In the genomic region with DNA sequence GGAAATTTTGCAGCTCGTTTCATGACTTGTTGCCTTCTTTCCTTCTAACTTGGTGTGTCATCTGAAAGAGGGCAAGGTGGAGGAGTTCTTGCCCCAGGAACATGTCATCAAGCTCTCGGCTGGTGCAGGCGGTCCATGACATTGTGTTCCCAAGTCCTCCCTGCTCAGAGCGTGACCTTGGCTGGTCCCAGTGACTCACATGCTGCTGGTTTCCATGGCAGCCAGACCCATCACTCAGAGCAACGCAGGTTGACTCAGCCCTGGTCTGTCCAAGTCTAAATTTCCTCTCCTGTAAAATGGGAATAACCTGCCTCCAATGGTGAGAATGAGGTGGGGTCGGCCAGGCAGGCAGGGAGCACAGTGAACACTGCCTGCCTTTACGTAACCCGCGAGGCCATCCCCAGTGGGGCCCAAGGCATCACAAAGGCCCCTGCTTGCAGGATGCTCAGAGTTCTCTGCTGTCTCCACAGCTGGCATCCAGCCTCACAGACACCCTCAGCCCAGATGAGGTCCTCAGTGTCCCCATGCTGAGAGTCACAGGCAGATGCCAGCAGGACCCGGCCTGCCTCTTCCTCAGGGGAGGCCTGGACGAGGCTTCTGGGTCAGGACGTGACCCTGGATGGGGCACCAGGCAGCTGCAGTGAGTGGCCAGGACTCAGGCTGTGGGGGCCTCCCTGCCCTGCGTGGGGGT, we compare ENCODE assay signal across 11 cellular contexts.
DNase-seq lines count a peak whose midpoint lies in the region; ATAC-seq, FAIRE-seq and TF ChIP-seq lines count a peak whose summit lies in the region.
"Had no signal": no experiment of that assay in that cellular context is flagged by ENCODE, and none has a peak within 500 bp of the region (broad histone marks: within the 10 kb centered on the region; RNA-seq: fewer than 3 reads in every experiment).

No MANE protein-coding gene starts in this region.

- H3K9ac ChIP-seq in K562 (ENCODE audit: insufficient read depth in 1 of 2, low read depth in 2 of 2, low read length in 2 of 2), result no peak overlapping the region

- H2AFZ ChIP-seq in K562 (ENCODE audit: low read depth, low read length) (no peak overlapping the region), hepatocyte (no peak overlapping the region)

- intact Hi-C loops in Right ventricle myocardium inferior (cut with DNase I), result no loop called here
- intact Hi-C loops in K562 (cut with micrococcal nuclease), result no loop called here

- no peak overlapping the region for H3K4me2 ChIP-seq in K562 (ENCODE audit: insufficient read depth, low read length)
- H3K4me2 ChIP-seq in hepatocyte, result no peak overlapping the region
- H3K4me2 ChIP-seq: smooth muscle cell had no signal

- ATAC-seq in Right ventricle myocardium inferior (no peak), K562 (no peak), HG02840 (IDR thresholded peaks at IDR 0.05; ENCODE audit: low FRiP score, unreplicated experiment) (no peak)

- H3K27ac ChIP-seq in right atrium auricular region (no peak overlapping the region), K562 (ENCODE audit: extremely low read depth, low read depth, low read length) (no peak overlapping the region), hepatocyte (no peak overlapping the region), SJCRH30 (no peak overlapping the region)
- H3K27ac ChIP-seq: colonic mucosa had no signal

- no peaks in the 10 kb centered on the region for H4K20me1 ChIP-seq in K562 (replicated peaks; ENCODE audit: control insufficient read depth, insufficient read depth, low read length)
- H4K20me1 ChIP-seq in hepatocyte (ENCODE audit: insufficient read depth, poor library complexity, severe bottlenecking), result no peaks in the 10 kb centered on the region

- TF ChIP-seq POLR2A in K562 (conservative IDR thresholded peaks at IDR 0.05), result no peak

- in situ Hi-C loops in K562 (cut with MboI), result no loop called here

- H3K9me3 ChIP-seq in right atrium auricular region (no peaks in the 10 kb centered on the region), K562 (replicated peaks; ENCODE audit: control insufficient read depth, insufficient read depth, low read depth, low read length) (no peaks in the 10 kb centered on the region), hepatocyte (ENCODE audit: low read depth) (no peaks in the 10 kb centered on the region), SJCRH30 (replicated peaks) (no peaks in the 10 kb centered on the region)
- H3K9me3 ChIP-seq: colonic mucosa had no signal

- no peaks in the 10 kb centered on the region for H3K4me1 ChIP-seq in right atrium auricular region
- no peaks in the 10 kb centered on the region for H3K4me1 ChIP-seq in K562 (replicated peaks in 1 of 2; ENCODE audit: control insufficient read depth in 2 of 2, insufficient read depth in 2 of 2, low read length in 2 of 2)
- H3K4me1 ChIP-seq in hepatocyte (ENCODE audit: insufficient read depth), result peaks cover 7% of the 10 kb centered on the region
- H3K4me1 ChIP-seq in SJCRH30, result no peaks in the 10 kb centered on the region
- H3K4me1 ChIP-seq: colonic mucosa had no signal

- TF ChIP-seq RAD21 in K562 (CRISPR knock-in tag; conservative IDR thresholded peaks at IDR 0.05 in 1 of 2, IDR thresholded peaks at IDR 0.05 in 1 of 2), result no peak

- TF ChIP-seq CTCF in right atrium auricular region (IDR thresholded peaks at IDR 0.05), result no peak
- TF ChIP-seq CTCF in K562 (IDR thresholded peaks at IDR 0.05 in 2 of 3, conservative IDR thresholded peaks at IDR 0.05 in 1 of 3; ENCODE audit: insufficient read depth in 2 of 3, low read depth in 1 of 3, low read length in 3 of 3), result no peak
- TF ChIP-seq CTCF in hepatocyte (IDR thresholded peaks at IDR 0.05; ENCODE audit: poor library complexity), result no peak

- 0% methylated on average over 11 of the region's 13 CpGs for WGBS in K562 (ENCODE audit: insufficient coverage, low coverage, missing lambda C conversion rate)
- 85% methylated on average over 13 of the region's 13 CpGs for WGBS in hepatocyte (ENCODE audit: low lambda C conversion rate, missing lambda C conversion rate)

- H3K36me3 ChIP-seq in right atrium auricular region, result no peaks in the 10 kb centered on the region
- no peaks in the 10 kb centered on the region for H3K36me3 ChIP-seq in K562 (ENCODE audit: control insufficient read depth, insufficient read depth, low read length)
- no peaks in the 10 kb centered on the region for H3K36me3 ChIP-seq in hepatocyte (replicated peaks; ENCODE audit: insufficient read depth, low read depth)
- H3K36me3 ChIP-seq in SJCRH30, result no peaks in the 10 kb centered on the region
- H3K36me3 ChIP-seq: colonic mucosa had no signal

- FAIRE-seq in K562 (lab: Jason Lieb, UNC) (no peak), urothelium cell line (lab: Jason Lieb, UNC) (no peak), frontal cortex (lab: Jason Lieb, UNC) (no peak)

- no peaks in the 10 kb centered on the region for H3K27me3 ChIP-seq in right atrium auricular region
- H3K27me3 ChIP-seq in K562 (ENCODE audit: control insufficient read depth in 2 of 2, insufficient read depth in 2 of 2, low read length in 2 of 2), result peaks cover 2 to 16% of the 10 kb centered on the region in 2 experiments; a peak in 3 of 5 replicates
- no peaks in the 10 kb centered on the region for H3K27me3 ChIP-seq in hepatocyte
- peaks cover 21% of the 10 kb centered on the region for H3K27me3 ChIP-seq in SJCRH30
- H3K27me3 ChIP-seq: colonic mucosa had no signal

- H3K9me2 ChIP-seq in hepatocyte (replicated peaks; ENCODE audit: insufficient read depth), result no peaks in the 10 kb centered on the region

- H3K79me2 ChIP-seq in K562 (ENCODE audit: control insufficient read depth, insufficient read depth, low read length) (no peaks in the 10 kb centered on the region), hepatocyte (no peaks in the 10 kb centered on the region)

- TF ChIP-seq EP300 in K562 (IDR thresholded peaks at IDR 0.05; ENCODE audit: low read length), result no peak

- CTCF ChIA-PET in K562 (lab: Yijun Ruan, JAX; ENCODE audit: low intra/inter-chr PET ratio), result no interaction called here

- BruUV-seq in K562 (replicated peaks; lab: Mats Ljungman, UMichigan), result no TSS peak

- POLR2A ChIA-PET in K562 (lab: Yijun Ruan, JAX), result no interaction called here

- DNase-seq in Right ventricle myocardium inferior (ENCODE audit: missing footprints) (peak; percentile 46), right atrium auricular region (ENCODE audit: low spot score) (no peak), K562 (ENCODE audit: extremely low read depth in 1 of 4, low spot score in 3 of 4) (no peak), hepatocyte (ENCODE audit: low spot score) (peak; percentile 82), urothelium cell line (ENCODE audit: low spot score) (peak; percentile 77), frontal cortex (ENCODE audit: low spot score in 2 of 2) (no peak), SJCRH30 (no peak)
- DNase-seq: colonic mucosa, GDM1 had no signal

- H3K4me3 ChIP-seq in right atrium auricular region (no peak overlapping the region), K562 (no peak overlapping the region), hepatocyte (no peak overlapping the region), SJCRH30 (no peak overlapping the region)
- H3K4me3 ChIP-seq: colonic mucosa, smooth muscle cell had no signal

- no peaks in the 10 kb centered on the region for H3K9me1 ChIP-seq in K562 (ENCODE audit: control insufficient read depth, insufficient read depth, low read length)

TF ChIP-seq in K562, 482 proteins besides CTCF, POLR2A, EP300 and RAD21:
- peak; percentile 45; the same call in 1 of the 2 replicates for TF ChIP-seq RFX1 (IDR thresholded peaks at IDR 0.05)
- no peak for TF ChIP-seq ZFP36 (IDR thresholded peaks at IDR 0.05; ENCODE audit: low read depth, low read length, partially characterized antibody)

Comparison
In these comparisons a context has a peak if more than half of its experiments do, and no peak if none do; other contexts are left out.
1. DNase-seq: peak in Right ventricle myocardium inferior (single experiment), hepatocyte (single experiment) and urothelium cell line (single experiment); none in right atrium auricular region (single experiment), K562 (0 of 4), frontal cortex (0 of 2) and SJCRH30 (0 of 2).